29 cellular contexts compared by ENCODE assay signal in genomic region chr20:58382096-58382495, GRCh38.
"Had no signal": no experiment of that assay in that cellular context is flagged by ENCODE, and none has a peak within 500 bp of the region (broad histone marks: within the 10 kb centered on the region; RNA-seq: fewer than 3 reads in every experiment).

No MANE protein-coding gene starts in this region.

- FAIRE-seq: urothelium cell line had no signal

- ATAC-seq: natural killer cell; psoas muscle; right cardiac atrium; sciatic nerve; stimulated activated effector memory CD8-positive, alpha-beta T cell treated with anti-CD3 and anti-CD28 coated beads, Interleukin-12 subunit alpha, Interleukin-12 subunit beta, amount 100 ng/mL, for 72 hours; stimulated activated naive B cell treated with anti-CD40 and anti-IgM and Interleukin-4, amounts not matched to agents 10 μg/mL and 1 μg/mL and 100 μg/mL, for 72 hours had no signal

- H3K4me1 ChIP-seq: neural progenitor cell, parathyroid adenoma, psoas muscle, spleen, stomach, tibial nerve, upper lobe of left lung, vagina had no signal

- H2AFZ ChIP-seq: neural progenitor cell, parathyroid adenoma had no signal

- H3K4me1 Mint-ChIP-seq: stimulated activated effector memory CD8-positive, alpha-beta T cell treated with anti-CD3 and anti-CD28 coated beads, Interleukin-12 subunit alpha, Interleukin-12 subunit beta, amount 100 ng/mL, for 72 hours; stimulated activated naive B cell treated with anti-CD40 and anti-IgM and Interleukin-4, amounts not matched to agents 10 μg/mL and 1 μg/mL and 100 μg/mL, for 72 hours had no signal

- H3K36me3 ChIP-seq: neural progenitor cell, ovary, spleen, stomach, thoracic aorta, thyroid gland, tibial nerve, upper lobe of left lung, vagina had no signal

- H3K36me3 Mint-ChIP-seq: natural killer cell; neural progenitor cell; stimulated activated effector memory CD8-positive, alpha-beta T cell treated with anti-CD3 and anti-CD28 coated beads, Interleukin-12 subunit alpha, Interleukin-12 subunit beta, amount 100 ng/mL, for 72 hours had no signal

- H3K4me2 ChIP-seq: neural progenitor cell, smooth muscle cell had no signal

- H3K27me3 ChIP-seq: neural progenitor cell, ovary, thyroid gland, upper lobe of left lung, vagina had no signal

- H3K79me2 ChIP-seq: parathyroid adenoma had no signal

- H3K4me3 ChIP-seq: neural progenitor cell, ovary, psoas muscle, skin epidermis, smooth muscle cell, spleen, stomach, thoracic aorta, thyroid gland, tibial nerve, upper lobe of left lung, vagina had no signal

- H3K27ac Mint-ChIP-seq: natural killer cell; nephron; neural progenitor cell; progenitor cell of endocrine pancreas; stimulated activated effector memory CD8-positive, alpha-beta T cell treated with anti-CD3 and anti-CD28 coated beads, Interleukin-12 subunit alpha, Interleukin-12 subunit beta, amount 100 ng/mL, for 72 hours; stimulated activated naive B cell treated with anti-CD40 and anti-IgM and Interleukin-4, amounts not matched to agents 10 μg/mL and 1 μg/mL and 100 μg/mL, for 72 hours; stimulated activated naive CD8-positive, alpha-beta T cell treated with anti-CD3 and anti-CD28 coated beads, Interleukin-15, Interleukin-2, amounts not matched to agents 100 ng/mL and 50 ng/mL, for 24 hours had no signal

- H3K9ac ChIP-seq: neural progenitor cell, parathyroid adenoma had no signal

- H3K9me3 ChIP-seq: ovary, psoas muscle, thoracic aorta, thyroid gland, tibial nerve, vagina had no signal

- H3K27ac ChIP-seq: neural progenitor cell, ovary, parathyroid adenoma, psoas muscle, skin epidermis, spleen, stomach, thoracic aorta, thyroid gland, tibial nerve, upper lobe of left lung, vagina had no signal

- DNase-seq: natural killer cell; occipital lobe; ovary; posterior cingulate gyrus; psoas muscle; right cardiac atrium; spleen; stimulated activated CD4-positive, alpha-beta T cell treated with anti-CD3 and anti-CD28 coated beads, Interleukin-12 subunit alpha, Interleukin-12 subunit beta, amount 100 ng/mL, for 4 hours; stimulated activated CD4-positive, alpha-beta T cell treated with anti-CD3 and anti-CD28 coated beads, Interleukin-1b, Interleukin-23, amount 100 ng/mL, for 48 hours; stimulated activated CD4-positive, alpha-beta T cell treated with anti-CD3 and anti-CD28 coated beads, Interleukin-4, amount 100 ng/mL, for 1 hour; stimulated activated naive B cell treated with anti-CD40 and anti-IgM and Interleukin-4, amounts not matched to agents 10 μg/mL and 1 μg/mL and 100 μg/mL, for 72 hours; stimulated activated naive CD4-positive, alpha-beta T cell treated with Interleukin-2 at 50 U/mL for 16 hours; stomach; thyroid gland; trophoblast cell; upper lobe of left lung had no signal

- H3K4me3 Mint-ChIP-seq: natural killer cell; nephron; neural progenitor cell; stimulated activated effector memory CD8-positive, alpha-beta T cell treated with anti-CD3 and anti-CD28 coated beads, Interleukin-12 subunit alpha, Interleukin-12 subunit beta, amount 100 ng/mL, for 72 hours; stimulated activated naive B cell treated with anti-CD40 and anti-IgM and Interleukin-4, amounts not matched to agents 10 μg/mL and 1 μg/mL and 100 μg/mL, for 72 hours; stimulated activated naive CD8-positive, alpha-beta T cell treated with anti-CD3 and anti-CD28 coated beads, Interleukin-15, Interleukin-2, amounts not matched to agents 100 ng/mL and 50 ng/mL, for 24 hours had no signal
